ENCODE assay signal across 42 cellular contexts in the genomic region with DNA sequence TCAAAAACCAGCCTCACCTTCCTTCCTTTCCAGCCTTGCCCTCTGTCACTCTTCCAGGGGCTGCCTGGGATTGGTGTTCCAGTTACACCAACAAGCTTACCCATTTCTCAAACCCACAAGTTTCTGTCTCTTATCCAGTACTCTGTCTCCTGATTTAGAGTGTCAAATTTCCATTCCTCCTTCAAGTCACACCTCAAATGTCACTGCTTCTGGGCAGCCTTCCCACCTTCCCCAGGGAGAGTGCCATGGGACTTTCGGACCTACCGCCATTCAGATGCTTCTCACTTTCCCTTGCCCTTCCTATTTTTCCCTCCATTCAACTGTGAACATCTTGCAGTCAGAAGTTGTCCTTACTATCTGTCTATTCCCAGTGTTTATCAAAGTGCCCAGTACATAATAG. TPM values are rescaled to one million over a fixed set of nuclear protein-coding genes. Genes with fewer than 3 reads are reported as not detected.
"Had no signal": no experiment of that assay in that cellular context is flagged by ENCODE, and none has a peak within 500 bp of the region (broad histone marks: within the 10 kb centered on the region; RNA-seq: fewer than 3 reads in every experiment).

No MANE protein-coding gene starts in this region.

- H3K36me3 Mint-ChIP-seq: activated naive CD4-positive, alpha-beta T cell treated with anti-CD3 and anti-CD28 coated beads, Interleukin-2, amount 10 ng/mL, durations not matched to agents 7 days and 5 days; activated naive CD4-positive, alpha-beta T cell treated with anti-CD3 and anti-CD28 coated beads, Interleukin-2, amount 50 U/mL, for 24 hours; activated naive CD8-positive, alpha-beta T cell; activated naive CD8-positive, alpha-beta T cell treated with anti-CD3 and anti-CD28 coated beads for 36 hours; activated naive CD8-positive, alpha-beta T cell treated with anti-CD3 and anti-CD28 coated beads, Interleukin-2, amount 10 ng/mL, durations not matched to agents 7 days and 5 days; brain had no signal

- H3K27me3 ChIP-seq: adrenal gland, ascending aorta, body of pancreas, brain microvascular endothelial cell, breast epithelium, cardiac muscle cell had no signal

- ATAC-seq: activated naive CD8-positive, alpha-beta T cell treated with anti-CD3 and anti-CD28 coated beads, Interleukin-2, amount 50 U/mL, for 24 hours; activated T-cell treated with anti-CD3 and anti-CD28 coated beads, Interleukin-2, amount 50 U/mL, for 4 hours; activated T-cell treated with anti-CD3 and anti-CD28 coated beads, Interleukin-2, amount 50 U/mL, for 72 hours; activated T-helper 17 cell treated with anti-CD3 and anti-CD28 coated beads, Interleukin-2, amount 50 U/mL, for 72 hours; body of pancreas had no signal

- H3K36me3 ChIP-seq: adrenal gland, ascending aorta, brain microvascular endothelial cell, breast epithelium, cardiac muscle cell had no signal

- H3K4me1 Mint-ChIP-seq: activated naive CD4-positive, alpha-beta T cell treated with anti-CD3 and anti-CD28 coated beads, Interleukin-2, amount 10 ng/mL, durations not matched to agents 7 days and 5 days; activated naive CD4-positive, alpha-beta T cell treated with anti-CD3 and anti-CD28 coated beads, Interleukin-2, amount 50 U/mL, for 24 hours; activated naive CD8-positive, alpha-beta T cell treated with anti-CD3 and anti-CD28 coated beads for 36 hours; activated naive CD8-positive, alpha-beta T cell treated with anti-CD3 and anti-CD28 coated beads, Interleukin-2, amount 10 ng/mL, durations not matched to agents 7 days and 5 days; activated naive CD8-positive, alpha-beta T cell treated with anti-CD3 and anti-CD28 coated beads, Interleukin-2, amount 50 U/mL, for 24 hours; activated T-helper 17 cell treated with anti-CD3 and anti-CD28 coated beads, Interleukin-2, amount 50 U/mL, for 72 hours; central memory CD8-positive, alpha-beta T cell had no signal

- H3K9me3 Mint-ChIP-seq: activated naive CD4-positive, alpha-beta T cell treated with anti-CD3 and anti-CD28 coated beads for 36 hours; activated naive CD4-positive, alpha-beta T cell treated with anti-CD3 and anti-CD28 coated beads, Interleukin-2, amount 10 ng/mL, durations not matched to agents 7 days and 5 days; activated T-cell treated with anti-CD3 and anti-CD28 coated beads, Interleukin-2, amount 50 U/mL, for 24 hours; activated T-cell treated with anti-CD3 and anti-CD28 coated beads, Interleukin-2, amount 50 U/mL, for 4 hours; activated T-helper 1 cell treated with anti-CD3 and anti-CD28 coated beads, Interleukin-12 subunit alpha, Interleukin-12 subunit beta, Interleukin-2, Interleukin-4 antibody, amounts not matched to agents 30 ng/mL and 10 ng/mL and 1 ng/mL, durations not matched to agents 14 hours and 24 hours and 36 hours; activated T-helper 2 cell treated with anti-CD3 and anti-CD28 coated beads, Interferon-gamma antibody, Interleukin-2, Interleukin-4, amounts not matched to agents 10 μg/mL and 5 μg/mL and 100 μg/mL, durations not matched to agents 14 hours and 24 hours and 36 hours; central memory CD8-positive, alpha-beta T cell had no signal

- H3K4me3 ChIP-seq: adrenal gland, ascending aorta, body of pancreas, breast epithelium, cardiac muscle cell had no signal

- H3K9me3 ChIP-seq: adrenal gland, ascending aorta, body of pancreas had no signal

- H3K4me3 Mint-ChIP-seq: activated naive CD4-positive, alpha-beta T cell treated with anti-CD3 and anti-CD28 coated beads for 36 hours; activated naive CD4-positive, alpha-beta T cell treated with anti-CD3 and anti-CD28 coated beads, Interleukin-2, amount 10 ng/mL, durations not matched to agents 7 days and 5 days; activated naive CD4-positive, alpha-beta T cell treated with anti-CD3 and anti-CD28 coated beads, Interleukin-2, amount 50 U/mL, for 24 hours; activated naive CD8-positive, alpha-beta T cell; activated naive CD8-positive, alpha-beta T cell treated with anti-CD3 and anti-CD28 coated beads for 36 hours; activated naive CD8-positive, alpha-beta T cell treated with anti-CD3 and anti-CD28 coated beads, Interleukin-2, amount 10 ng/mL, durations not matched to agents 7 days and 5 days; activated naive CD8-positive, alpha-beta T cell treated with anti-CD3 and anti-CD28 coated beads, Interleukin-2, amount 50 U/mL, for 24 hours; activated T-cell treated with anti-CD3 and anti-CD28 coated beads, Interleukin-2, amount 50 U/mL, for 24 hours; activated T-cell treated with anti-CD3 and anti-CD28 coated beads, Interleukin-2, amount 50 U/mL, for 4 hours; activated T-cell treated with anti-CD3 and anti-CD28 coated beads, Interleukin-2, amount 50 U/mL, for 72 hours; activated T-helper 1 cell treated with anti-CD3 and anti-CD28 coated beads, Interleukin-12 subunit alpha, Interleukin-12 subunit beta, Interleukin-2, Interleukin-4 antibody, amounts not matched to agents 30 ng/mL and 10 ng/mL and 1 ng/mL, durations not matched to agents 14 hours and 24 hours and 36 hours; activated T-helper 17 cell treated with anti-CD3 and anti-CD28 coated beads, Interleukin-2, amount 50 U/mL, for 72 hours; brain; central memory CD8-positive, alpha-beta T cell had no signal

- H3K27ac ChIP-seq: adrenal gland, ascending aorta, body of pancreas, brain microvascular endothelial cell, breast epithelium, cardiac muscle cell had no signal

- H3K27me3 Mint-ChIP-seq: activated naive CD4-positive, alpha-beta T cell treated with anti-CD3 and anti-CD28 coated beads, Interleukin-2, amount 10 ng/mL, durations not matched to agents 7 days and 5 days had no signal

- H3K4me1 ChIP-seq: adrenal gland, ascending aorta, body of pancreas, breast epithelium had no signal

- DNase-seq: activated effector memory CD4-positive, alpha-beta T cell treated with anti-CD3 and anti-CD28 coated beads, Interleukin-2, amount 50 U/mL, for 16 hours; activated effector memory CD4-positive, alpha-beta T cell treated with Interleukin-2 at 50 U/mL for 16 hours; activated gamma-delta T cell; activated gamma-delta T cell treated with Interleukin-2 at 50 U/mL for 16 hours; activated naive CD4-positive, alpha-beta T cell; activated naive CD4-positive, alpha-beta T cell treated with anti-CD3 and anti-CD28 coated beads for 36 hours; activated naive CD4-positive, alpha-beta T cell treated with anti-CD3 and anti-CD28 coated beads, Interleukin-2, amount 10 ng/mL, durations not matched to agents 7 days and 5 days; activated naive CD4-positive, alpha-beta T cell treated with anti-CD3 and anti-CD28 coated beads, Interleukin-2, amount 50 U/mL, for 16 hours; activated naive CD4-positive, alpha-beta T cell treated with Interleukin-2 at 50 U/mL for 16 hours; activated naive CD8-positive, alpha-beta T cell treated with anti-CD3 and anti-CD28 coated beads for 36 hours; activated naive CD8-positive, alpha-beta T cell treated with anti-CD3 and anti-CD28 coated beads, Interleukin-2, amount 10 ng/mL, durations not matched to agents 7 days and 5 days; activated naive CD8-positive, alpha-beta T cell treated with anti-CD3 and anti-CD28 coated beads, Interleukin-2, amount 50 U/mL, for 24 hours; activated T-cell treated with anti-CD3 and anti-CD28 coated beads, Interleukin-2, amount 50 U/mL, for 1 hour; activated T-cell treated with anti-CD3 and anti-CD28 coated beads, Interleukin-2, amount 50 U/mL, for 24 hours; activated T-cell treated with anti-CD3 and anti-CD28 coated beads, Interleukin-2, amount 50 U/mL, for 4 hours; activated T-cell treated with anti-CD3 and anti-CD28 coated beads, Interleukin-2, amount 50 U/mL, for 48 hours; activated T-cell treated with anti-CD3 and anti-CD28 coated beads, Interleukin-2, amount 50 U/mL, for 72 hours; adrenal gland; amniotic stem cell; amygdala; anterior cingulate cortex; aorta; body of pancreas; brain microvascular endothelial cell; caudate nucleus; central memory CD4-positive, alpha-beta T cell; cerebellar nuclear complex had no signal

- H3K27ac Mint-ChIP-seq: activated naive CD4-positive, alpha-beta T cell treated with anti-CD3 and anti-CD28 coated beads for 36 hours; activated naive CD4-positive, alpha-beta T cell treated with anti-CD3 and anti-CD28 coated beads, Interleukin-2, amount 10 ng/mL, durations not matched to agents 7 days and 5 days; activated naive CD4-positive, alpha-beta T cell treated with anti-CD3 and anti-CD28 coated beads, Interleukin-2, amount 50 U/mL, for 24 hours; activated naive CD8-positive, alpha-beta T cell; activated naive CD8-positive, alpha-beta T cell treated with anti-CD3 and anti-CD28 coated beads for 36 hours; activated naive CD8-positive, alpha-beta T cell treated with anti-CD3 and anti-CD28 coated beads, Interleukin-2, amount 10 ng/mL, durations not matched to agents 7 days and 5 days; activated naive CD8-positive, alpha-beta T cell treated with anti-CD3 and anti-CD28 coated beads, Interleukin-2, amount 50 U/mL, for 24 hours; activated T-cell treated with anti-CD3 and anti-CD28 coated beads, Interleukin-2, amount 50 U/mL, for 24 hours; activated T-cell treated with anti-CD3 and anti-CD28 coated beads, Interleukin-2, amount 50 U/mL, for 72 hours; activated T-helper 1 cell treated with anti-CD3 and anti-CD28 coated beads, Interleukin-12 subunit alpha, Interleukin-12 subunit beta, Interleukin-2, Interleukin-4 antibody, amounts not matched to agents 30 ng/mL and 10 ng/mL and 1 ng/mL, durations not matched to agents 14 hours and 24 hours and 36 hours; activated T-helper 17 cell treated with anti-CD3 and anti-CD28 coated beads, Interleukin-2, amount 50 U/mL, for 72 hours; activated T-helper 2 cell treated with anti-CD3 and anti-CD28 coated beads, Interferon-gamma antibody, Interleukin-2, Interleukin-4, amounts not matched to agents 10 μg/mL and 5 μg/mL and 100 μg/mL, durations not matched to agents 14 hours and 24 hours and 36 hours; brain had no signal

- FAIRE-seq: astrocyte, bronchial epithelial cell had no signal

RNA-seq across cellular contexts. Expression of gene GRXCR2, which starts 2.0 kb away (rescaled TPM):
- total RNA-seq: activated naive CD4-positive, alpha-beta T cell treated with anti-CD3 and anti-CD28 coated beads for 36 hours; activated naive CD8-positive, alpha-beta T cell treated with anti-CD3 and anti-CD28 coated beads for 36 hours; activated naive CD8-positive, alpha-beta T cell treated with anti-CD3 and anti-CD28 coated beads, Interleukin-2, amount 10 ng/mL, durations not matched to agents 7 days and 5 days; activated T-cell treated with anti-CD3 and anti-CD28 coated beads, Interleukin-2, amount 50 U/mL, for 4 hours; activated T-cell treated with anti-CD3 and anti-CD28 coated beads, Interleukin-2, amount 50 U/mL, for 72 hours; activated T-helper 1 cell treated with anti-CD3 and anti-CD28 coated beads, Interleukin-12 subunit alpha, Interleukin-12 subunit beta, Interleukin-2, Interleukin-4 antibody, amounts not matched to agents 30 ng/mL and 10 ng/mL and 1 ng/mL, durations not matched to agents 14 hours and 24 hours and 36 hours; activated T-helper 17 cell treated with anti-CD3 and anti-CD28 coated beads, Interleukin-2, amount 50 U/mL, for 72 hours; activated T-helper 2 cell treated with anti-CD3 and anti-CD28 coated beads, Interferon-gamma antibody, Interleukin-2, Interleukin-4, amounts not matched to agents 10 μg/mL and 5 μg/mL and 100 μg/mL, durations not matched to agents 14 hours and 24 hours and 36 hours; adrenal gland; aorta; ascending aorta; astrocyte; body of pancreas; bronchial epithelial cell; cardiac muscle cell; cerebellum; chondrocyte had no signal
- polyA plus RNA-seq: adipose tissue, adrenal gland, aorta, cardiac muscle cell had no signal
